8 cellular contexts compared by ENCODE assay signal in genomic region chr3:183635431-183636220, GRCh38. TPM values are rescaled to one million over a fixed set of nuclear protein-coding genes. Genes with fewer than 3 reads are reported as not detected.
DNase-seq lines count a peak whose midpoint lies in the region; ATAC-seq and TF ChIP-seq lines count a peak whose summit lies in the region.

Gene KLHL24, plus strand, starts transcription at chr3:183635623. Its CDS starts 14,734 bp downstream, at chr3:183650357.

- peak within 1 kb of the TSS; percentile 99 for H3K27ac ChIP-seq in left ventricle myocardium inferior (replicated peaks)
- peak within 1 kb of the TSS; percentile 98 to 100 for H3K27ac ChIP-seq in prostate gland
- H3K27ac ChIP-seq in urinary bladder (ENCODE audit: low read depth) = peak within 1 kb of the TSS; percentile 100

- H3K36me3 ChIP-seq in left ventricle myocardium inferior = peaks cover 4% of the 10 kb centered on the region
- no peaks in the 10 kb centered on the region for H3K36me3 ChIP-seq in prostate gland
- H3K36me3 ChIP-seq in urinary bladder (ENCODE audit: insufficient read depth) = no peaks in the 10 kb centered on the region

- peak; percentile 100 for TF ChIP-seq POLR2A in prostate gland (IDR thresholded peaks at IDR 0.05)

- H3K4me1 ChIP-seq in left ventricle myocardium inferior (peaks cover 60% of the 10 kb centered on the region), prostate gland (replicated peaks) (peaks cover 3% of the 10 kb centered on the region), urinary bladder (ENCODE audit: insufficient read depth) (peaks cover 2% of the 10 kb centered on the region)

- intact Hi-C loops in T-helper 1 cell treated with Interleukin-12 subunit alpha and Interleukin-12 subunit beta and Interleukin-4 antibody, amounts not matched to agents 30 ng/mL and 1 ng/mL, for 36 hours (cut with micrococcal nuclease) = loop anchor here (1.0 to 5.0 kb wide), 18 partner anchors 49 to 1177 kb away; partner anchors contain the start of genes AP2M1, DCUN1D1, EIF2B5 and KLHL6
- intact Hi-C loops in left ventricle myocardium inferior (cut with micrococcal nuclease) = no loop called here
- intact Hi-C loops in prostate gland (cut with DNase I) = loop anchor here (5.0 to 10.0 kb wide), 3 partner anchors 62 to 161 kb away; partner anchors contain the start of gene YEATS2

- H3K27me3 ChIP-seq in left ventricle myocardium inferior (ENCODE audit: low read depth) (no peaks in the 10 kb centered on the region), prostate gland (replicated peaks; ENCODE audit: insufficient read depth) (no peaks in the 10 kb centered on the region)

- H3K4me3 ChIP-seq in left ventricle myocardium inferior (peak within 1 kb of the TSS; percentile 91), prostate gland (peak within 1 kb of the TSS; percentile 91 to 95), urinary bladder (ENCODE audit: low read depth, low read length) (peak within 1 kb of the TSS; percentile 99)

- under 1% methylated on average over 49 of the region's 76 CpGs for WGBS in prostate gland
- WGBS in urinary bladder = under 1% methylated on average over 76 of the region's 76 CpGs

- in situ Hi-C loops in GM13977 (cut with MboI; ENCODE audit: low pct_unique_long_range_greater_than_20kb, low sequenced_read_pairs, unreplicated experiment) = no loop called here

- TF ChIP-seq CTCF in GM13977 (IDR thresholded peaks at IDR 0.05; ENCODE audit: extremely low read depth, insufficient read depth, missing control alignments) (no peak), left ventricle myocardium inferior (IDR thresholded peaks at IDR 0.05; ENCODE audit: borderline replicate concordance) (peak; percentile 7), prostate gland (IDR thresholded peaks at IDR 0.05) (peak in 2 of 4 experiments; percentile 16 to 19)

- peak; percentile 80 for ATAC-seq in HG02884 (IDR thresholded peaks at IDR 0.05; ENCODE audit: unreplicated experiment)

- no peaks in the 10 kb centered on the region for H3K9me3 ChIP-seq in left ventricle myocardium inferior (replicated peaks)
- H3K9me3 ChIP-seq in prostate gland = no peaks in the 10 kb centered on the region

- peak; percentile 89 for DNase-seq in GM13977 (ENCODE audit: low spot score)
- DNase-seq in NCI-H146 treated with DMSO at 0.1 percent for 48 hours (lab: John Stamatoyannopoulos, UW; ENCODE audit: unreplicated experiment) = peak; percentile 96
- DNase-seq in amygdala (lab: John Stamatoyannopoulos, UW) = peak; percentile 71 to 98 (median 94)
- peak; percentile 94 for DNase-seq in left ventricle myocardium inferior
- peak; percentile 95 for DNase-seq in prostate gland (ENCODE audit: low spot score)

RNA-seq across cellular contexts. Expression of gene KLHL24, which starts in this region (rescaled TPM):
- total RNA-seq in T-helper 1 cell treated with Interleukin-12 subunit alpha and Interleukin-12 subunit beta and Interleukin-4 antibody, amounts not matched to agents 30 ng/mL and 1 ng/mL, for 36 hours = 20.3 and 20.5 TPM in 2 replicates
- 217 TPM for total RNA-seq in left ventricle myocardium inferior
- 10 to 100 TPM; 69.5 to 79.2 TPM for total RNA-seq in prostate gland
- 111 TPM for total RNA-seq in urinary bladder
- polyA plus RNA-seq in urinary bladder = 16.2 TPM

Comparison
In these comparisons a context has a peak if more than half of its experiments do, and no peak if none do; other contexts are left out.
1. Peak in every context shown above with its lines: DNase-seq, ATAC-seq, H3K4me3 ChIP-seq and H3K27ac ChIP-seq.